In the genomic region with DNA sequence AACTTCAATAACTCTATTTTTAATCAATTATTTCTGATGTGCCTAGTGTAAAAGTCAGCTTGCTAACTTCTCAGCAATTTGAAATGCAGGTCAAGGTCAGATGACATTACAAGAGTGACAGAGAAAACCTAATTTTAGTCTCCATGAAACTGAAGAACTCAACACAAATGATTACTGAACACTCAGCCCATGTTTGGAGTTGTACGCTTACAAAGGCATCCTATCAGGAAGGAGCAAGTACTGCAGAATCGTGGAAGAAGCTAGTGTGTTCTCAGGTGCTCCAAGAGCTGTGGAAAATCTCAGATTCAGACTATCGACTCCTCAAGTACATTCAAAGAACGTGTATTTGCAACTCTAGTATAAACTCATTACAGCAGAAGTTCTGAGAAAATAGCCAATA, we compare ENCODE assay signal across 16 cellular contexts.
"Had no signal": no experiment of that assay in that cellular context is flagged by ENCODE, and none has a peak within 500 bp of the region (broad histone marks: within the 10 kb centered on the region; RNA-seq: fewer than 3 reads in every experiment).

No MANE protein-coding gene starts in this region.

- H3K27ac ChIP-seq: esophagus muscularis mucosa, gastroesophageal sphincter, suprapubic skin, thyroid gland, uterus had no signal

- DNase-seq: effector memory CD4-positive, alpha-beta T cell; glutamatergic neuron; immature natural killer cell; mammary epithelial cell; mucosa of descending colon; natural killer cell; posterior cingulate gyrus; right cardiac atrium; stimulated activated CD4-positive, alpha-beta T cell treated with anti-CD3 and anti-CD28 coated beads, Interleukin-2, amount 100 ng/mL, for 48 hours; stimulated activated naive CD4-positive, alpha-beta T cell treated with Interleukin-2 at 50 U/mL for 16 hours; thyroid gland; uterus had no signal

- H3K4me3 ChIP-seq: esophagus muscularis mucosa, gastroesophageal sphincter, mucosa of descending colon, smooth muscle cell, suprapubic skin, thyroid gland, uterus had no signal

- ATAC-seq: gastroesophageal sphincter, mucosa of descending colon had no signal

- H3K36me3 ChIP-seq: esophagus muscularis mucosa, gastroesophageal sphincter, suprapubic skin, thyroid gland, uterus had no signal

- H3K4me1 ChIP-seq: suprapubic skin, thyroid gland, uterus had no signal

- H3K9me3 ChIP-seq: esophagus muscularis mucosa, gastroesophageal sphincter, mucosa of descending colon, suprapubic skin, thyroid gland, uterus had no signal

- H3K27me3 ChIP-seq: esophagus muscularis mucosa, gastroesophageal sphincter, suprapubic skin, thyroid gland, uterus had no signal
